In the genomic region with DNA sequence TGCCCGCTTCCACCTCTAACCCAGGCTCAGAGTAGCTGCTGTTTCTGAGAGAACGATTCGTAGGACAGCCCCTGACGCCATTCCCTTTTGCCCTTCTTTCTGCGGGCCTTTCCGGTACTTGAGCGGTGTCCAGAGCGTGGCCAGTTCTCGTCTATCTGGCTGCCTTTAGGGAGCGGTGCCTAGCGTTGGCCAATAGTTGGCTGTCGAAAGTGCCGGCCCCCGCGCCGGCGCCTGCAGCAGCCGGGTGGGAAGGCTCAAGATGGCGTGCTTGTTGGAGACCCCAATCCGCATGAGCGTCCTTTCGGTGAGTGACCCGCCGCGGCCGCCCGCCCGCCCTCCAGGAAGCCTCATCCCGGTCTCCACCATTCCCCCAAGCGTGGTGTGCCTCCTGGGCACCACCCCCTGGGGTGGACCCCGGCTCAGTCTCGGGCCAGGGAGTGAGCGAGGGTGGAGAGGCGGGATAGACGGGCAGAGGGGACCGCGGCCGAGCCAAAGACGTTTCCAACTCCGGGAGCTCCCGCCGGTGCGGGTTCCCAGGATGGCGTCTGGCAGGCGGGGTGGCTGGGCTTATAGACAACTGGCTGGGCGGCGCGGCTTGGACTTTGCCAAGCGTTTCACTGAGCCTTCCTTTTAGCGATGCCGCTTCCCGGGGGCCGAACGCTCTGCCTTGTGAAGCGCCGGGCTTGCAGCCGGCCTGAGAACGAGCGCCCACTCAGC, we compare ENCODE assay signal across 1 cellular context.
TF ChIP-seq lines count a peak whose summit lies in the region.

A gene with protein sequence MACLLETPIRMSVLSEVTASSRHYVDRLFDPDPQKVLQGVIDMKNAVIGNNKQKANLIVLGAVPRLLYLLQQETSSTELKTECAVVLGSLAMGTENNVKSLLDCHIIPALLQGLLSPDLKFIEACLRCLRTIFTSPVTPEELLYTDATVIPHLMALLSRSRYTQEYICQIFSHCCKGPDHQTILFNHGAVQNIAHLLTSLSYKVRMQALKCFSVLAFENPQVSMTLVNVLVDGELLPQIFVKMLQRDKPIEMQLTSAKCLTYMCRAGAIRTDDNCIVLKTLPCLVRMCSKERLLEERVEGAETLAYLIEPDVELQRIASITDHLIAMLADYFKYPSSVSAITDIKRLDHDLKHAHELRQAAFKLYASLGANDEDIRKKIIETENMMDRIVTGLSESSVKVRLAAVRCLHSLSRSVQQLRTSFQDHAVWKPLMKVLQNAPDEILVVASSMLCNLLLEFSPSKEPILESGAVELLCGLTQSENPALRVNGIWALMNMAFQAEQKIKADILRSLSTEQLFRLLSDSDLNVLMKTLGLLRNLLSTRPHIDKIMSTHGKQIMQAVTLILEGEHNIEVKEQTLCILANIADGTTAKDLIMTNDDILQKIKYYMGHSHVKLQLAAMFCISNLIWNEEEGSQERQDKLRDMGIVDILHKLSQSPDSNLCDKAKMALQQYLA (plus strand): TSS at position 6 of the 717 bp plus-strand sequence. CDS start 254 bp downstream, at position 260.

TF ChIP-seq in IMR-90, 13 proteins besides CTCF, POLR2A, EP300 and RAD21:
- TF ChIP-seq CEBPB (IDR thresholded peaks at IDR 0.05; ENCODE audit: low read depth, low read length): peak; percentile 19; the same call in 1 of the 2 replicates
- no peak for TF ChIP-seq NFE2L2 (IDR thresholded peaks at IDR 0.05; ENCODE audit: low read depth, low read length)
- TF ChIP-seq MXI1 (IDR thresholded peaks at IDR 0.05; ENCODE audit: borderline replicate concordance, low read depth, low read length): peak; percentile 33; the same call in 1 of the 2 replicates
